ENCODE assay signal across 16 cellular contexts in the genomic region with DNA sequence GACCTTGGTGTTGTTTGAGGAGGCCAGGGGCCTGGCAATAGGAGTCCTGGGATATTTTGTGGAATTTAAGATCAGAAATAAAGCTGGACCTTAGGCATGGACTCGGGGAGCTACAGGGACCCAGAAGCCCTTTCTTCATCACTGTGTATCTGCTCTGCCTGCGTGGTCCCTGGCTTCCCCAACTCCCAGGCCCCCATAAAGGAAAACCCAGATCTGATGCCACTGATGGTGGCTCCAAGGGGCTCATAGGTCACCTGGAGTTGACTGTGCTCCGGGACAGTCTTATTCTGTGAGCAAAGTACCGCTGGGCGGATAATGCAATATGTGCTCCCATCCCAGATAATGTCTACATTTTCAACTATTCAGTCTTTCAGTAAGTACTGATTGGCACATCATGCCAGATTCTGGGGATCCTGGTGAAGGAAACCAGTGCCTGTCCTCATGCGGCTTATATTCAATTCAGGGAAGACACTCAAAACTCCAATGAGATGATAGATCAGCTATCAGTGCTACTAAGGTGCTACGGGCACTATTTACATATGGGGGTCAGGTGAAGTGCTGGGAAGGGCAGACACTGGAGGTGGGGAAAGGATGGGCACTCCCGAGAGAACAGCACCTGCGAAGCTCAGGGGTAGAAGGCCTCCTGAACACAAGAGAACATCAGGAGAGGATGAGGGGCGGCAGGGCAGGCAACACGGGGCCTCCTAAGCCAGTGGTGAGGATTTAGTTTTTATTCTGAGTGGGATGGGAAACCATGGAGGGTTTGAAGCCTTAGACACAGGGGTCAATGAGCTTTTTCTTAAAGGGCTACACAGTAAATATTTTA. TPM values are rescaled to one million over a fixed set of nuclear protein-coding genes. Genes with fewer than 3 reads are reported as not detected.
DNase-seq lines count a peak whose midpoint lies in the region; ATAC-seq and TF ChIP-seq lines count a peak whose summit lies in the region.
"Had no signal": no experiment of that assay in that cellular context is flagged by ENCODE, and none has a peak within 500 bp of the region (broad histone marks: within the 10 kb centered on the region; RNA-seq: fewer than 3 reads in every experiment).

No MANE protein-coding gene starts in this region.

- H2AFZ ChIP-seq in IMR-90 (replicated peaks; ENCODE audit: low read length, poor library complexity) = no peak overlapping the region

- no peak overlapping the region for H4K91ac ChIP-seq in IMR-90 (ENCODE audit: insufficient read depth, low read depth, low read length)

- no peak for TF ChIP-seq EP300 in stomach (IDR thresholded peaks at IDR 0.05)

- H3K9me3 ChIP-seq in IMR-90 (ENCODE audit: control insufficient read depth, insufficient read depth, low read length) = no peaks in the 10 kb centered on the region
- H3K9me3 ChIP-seq in stomach = no peaks in the 10 kb centered on the region

- H3K23ac ChIP-seq in IMR-90 (ENCODE audit: low read depth, low read length) = no peak overlapping the region

- H2AK9ac ChIP-seq in IMR-90 (replicated peaks; ENCODE audit: low read depth, low read length, poor library complexity) = no peak overlapping the region

- H2BK20ac ChIP-seq in IMR-90 (ENCODE audit: low read depth, low read length) = no peak overlapping the region

- H3K27ac Mint-ChIP-seq in activated T-helper 17 cell treated with anti-CD3 and anti-CD28 coated beads, Interleukin-2, amount 50 U/mL, for 72 hours = peak overlapping the region; percentile 26
- H3K27ac Mint-ChIP-seq: activated naive CD8-positive, alpha-beta T cell had no signal

- H3K56ac ChIP-seq in IMR-90 (ENCODE audit: extremely low read depth, insufficient read depth, low read length) = no peak overlapping the region

- no peak overlapping the region for H4K8ac ChIP-seq in IMR-90 (ENCODE audit: low read depth in 2 of 2, low read length in 2 of 2)

- H3K27me3 ChIP-seq in IMR-90 (ENCODE audit: control insufficient read depth, insufficient read depth, low read length) = no peaks in the 10 kb centered on the region
- no peaks in the 10 kb centered on the region for H3K27me3 ChIP-seq in layer of hippocampus (ENCODE audit: control insufficient read depth, insufficient read depth, low read length)
- H3K27me3 ChIP-seq in stomach = peaks cover 0 to 14% (median 7%) of the 10 kb centered on the region in 3 donors
- H3K27me3 ChIP-seq: foreskin keratinocyte had no signal

- H4K5ac ChIP-seq in IMR-90 (ENCODE audit: low read depth, low read length) = no peak overlapping the region

- no peak for TF ChIP-seq RAD21 in IMR-90 (IDR thresholded peaks at IDR 0.05; ENCODE audit: low read length)

- POLR2A ChIA-PET in IMR-90 (lab: Charles Lee; ENCODE audit: unreplicated experiment) (no interaction called here), HEK293T (lab: Yijun Ruan, JAX) (no interaction called here)

- no peak overlapping the region for H3K4me3 Mint-ChIP-seq in activated T-helper 17 cell treated with anti-CD3 and anti-CD28 coated beads, Interleukin-2, amount 50 U/mL, for 72 hours
- H3K4me3 Mint-ChIP-seq: activated naive CD8-positive, alpha-beta T cell had no signal

- no peaks in the 10 kb centered on the region for H3K27me3 Mint-ChIP-seq in activated T-helper 17 cell treated with anti-CD3 and anti-CD28 coated beads, Interleukin-2, amount 50 U/mL, for 72 hours
- H3K27me3 Mint-ChIP-seq: activated naive CD8-positive, alpha-beta T cell had no signal

- no peak overlapping the region for H2BK120ac ChIP-seq in IMR-90 (ENCODE audit: low read depth, low read length)

- H3K36me3 ChIP-seq in IMR-90 (ENCODE audit: control insufficient read depth, insufficient read depth, low read length) = peaks cover 14% of the 10 kb centered on the region
- H3K36me3 ChIP-seq in stomach = no peaks in the 10 kb centered on the region

- no peaks in the 10 kb centered on the region for H3K36me3 Mint-ChIP-seq in activated T-helper 17 cell treated with anti-CD3 and anti-CD28 coated beads, Interleukin-2, amount 50 U/mL, for 72 hours (ENCODE audit: low read depth)
- H3K36me3 Mint-ChIP-seq: activated naive CD8-positive, alpha-beta T cell had no signal

- H3K9me1 ChIP-seq in IMR-90 (ENCODE audit: insufficient read depth, low read length) = peaks cover 17% of the 10 kb centered on the region

- H2BK15ac ChIP-seq in IMR-90 (ENCODE audit: low read depth, low read length) = no peak overlapping the region

- H4K20me1 ChIP-seq in IMR-90 (ENCODE audit: insufficient read depth, low read length) = peaks cover 34% of the 10 kb centered on the region

- no peak for DNase-seq in IMR-90
- no peak for DNase-seq in stomach
- DNase-seq in NCI-H2081 (lab: John Stamatoyannopoulos, UW) = no peak
- DNase-seq in HEK293T (ENCODE audit: extremely low spot score) = no peak
- DNase-seq: activated CD4-positive, alpha-beta T cell treated with anti-CD3 and anti-CD28 coated beads, Interleukin-2, amount 50 U/mL, for 48 hours; COR-L47; stimulated activated CD4-positive, alpha-beta T cell treated with anti-CD3 and anti-CD28 coated beads, Interleukin-4, amount 100 ng/mL, for 24 hours had no signal

- H3K9ac ChIP-seq in IMR-90 (ENCODE audit: low read depth, low read length) = no peak overlapping the region

- H3K4me3 ChIP-seq in IMR-90 (ENCODE audit: insufficient read depth, low read depth, low read length) (no peak overlapping the region), stomach (no peak overlapping the region)
- H3K4me3 ChIP-seq: SK-N-MC had no signal

- BruUV-seq in IMR-90 (replicated peaks; lab: Mats Ljungman, UMichigan) = TSS peak; percentile 2

- TF ChIP-seq POLR2A in IMR-90 (IDR thresholded peaks at IDR 0.05; ENCODE audit: low read depth, low read length) = peak; percentile 7; the same call in 1 of the 2 replicates
- TF ChIP-seq POLR2A in stomach (IDR thresholded peaks at IDR 0.05) = no peak

- TF ChIP-seq CTCF in IMR-90 (conservative IDR thresholded peaks at IDR 0.05; ENCODE audit: low read depth, low read length) (no peak), stomach (IDR thresholded peaks at IDR 0.05) (no peak)

- H3K4me1 ChIP-seq in IMR-90 (ENCODE audit: control insufficient read depth, insufficient read depth, low read length) (peaks cover 12% of the 10 kb centered on the region), stomach (peaks cover 3 to 67% (median 45%) of the 10 kb centered on the region in 4 donors)

- H3K18ac ChIP-seq in IMR-90 (ENCODE audit: low read depth, low read length) = no peak overlapping the region

- intact Hi-C loops in IMR-90 (cut with micrococcal nuclease) = no loop called here
- intact Hi-C loops in stomach (cut with DNase I; ENCODE audit: low total_unique reads) = no loop called here

- WGBS in IMR-90 (ENCODE audit: extremely low coverage in 2 of 2, insufficient read length in 1 of 2), 2 experiments = 98% methylated on average over 6 of the region's 11 CpGs; no CpG with 5 or more reads in 1 of the 2 experiments
- 83 to 91% (median 85%) methylated on average over 11 of the region's 11 CpGs for WGBS in stomach, 5 donors

- dilution Hi-C loops in IMR-90 (cut with HindIII; ENCODE audit: low sequenced_read_pairs, unreplicated experiment) = no loop called here

- in situ Hi-C loops in IMR-90 (cut with MboI; ENCODE audit: low sequenced_read_pairs) = loop anchor here (25.0 kb wide), 1 partner anchor 448 kb away; the partner anchor contains the start of genes ALKBH2 and UNG

- no peak overlapping the region for H2AK5ac ChIP-seq in IMR-90 (ENCODE audit: low read depth, low read length)

- no peak for ATAC-seq in IMR-90 (ENCODE audit: low read depth)
- no peak for ATAC-seq in activated T-helper 17 cell treated with anti-CD3 and anti-CD28 coated beads, Interleukin-2, amount 50 U/mL, for 72 hours (replicated peaks)
- no peak for ATAC-seq in HG03135 (IDR thresholded peaks at IDR 0.05; ENCODE audit: unreplicated experiment)
- no peak for ATAC-seq in GM21825 (IDR thresholded peaks at IDR 0.05; ENCODE audit: unreplicated experiment)

- H3K27ac ChIP-seq in IMR-90 (ENCODE audit: insufficient read depth, low read length) (no peak overlapping the region), layer of hippocampus (ENCODE audit: low read depth, low read length) (peak overlapping the region; percentile 88), stomach (peak overlapping the region in 3 of 5 donors; percentile 32 to 57 (median 40))
- H3K27ac ChIP-seq: foreskin keratinocyte, SK-N-MC had no signal

- no peak overlapping the region for H3K4me2 ChIP-seq in IMR-90 (ENCODE audit: low read depth, low read length)

- no peak overlapping the region for H3K4ac ChIP-seq in IMR-90 (ENCODE audit: low read depth, low read length)

- no peak overlapping the region for H3K14ac ChIP-seq in IMR-90 (replicated peaks; ENCODE audit: low read depth, low read length)

- CTCF ChIA-PET in IMR-90 (lab: Yijun Ruan, JAX) (no interaction called here), HEK293T (lab: Yijun Ruan, JAX) (no interaction called here)

- H3K79me1 ChIP-seq in IMR-90 (ENCODE audit: low read depth in 1 of 2, low read length in 2 of 2) = peaks cover 10 to 44% of the 10 kb centered on the region in 2 experiments

- no peaks in the 10 kb centered on the region for H3K9me3 Mint-ChIP-seq in activated T-helper 17 cell treated with anti-CD3 and anti-CD28 coated beads, Interleukin-2, amount 50 U/mL, for 72 hours

- peaks cover 27% of the 10 kb centered on the region for H3K4me1 Mint-ChIP-seq in activated T-helper 17 cell treated with anti-CD3 and anti-CD28 coated beads, Interleukin-2, amount 50 U/mL, for 72 hours

- H2BK5ac ChIP-seq in IMR-90 (ENCODE audit: low read depth, low read length, poor library complexity, severe bottlenecking) = no peak overlapping the region

TF ChIP-seq in IMR-90, 13 proteins besides CTCF, POLR2A, EP300 and RAD21 (continues in another document):
- TF ChIP-seq MAZ (IDR thresholded peaks at IDR 0.05; ENCODE audit: borderline replicate concordance, low read depth, low read length) (no peak), RCOR1 (IDR thresholded peaks at IDR 0.05; ENCODE audit: insufficient replicate concordance, low read length) (no peak)

TF ChIP-seq in HEK293T, 16 proteins besides CTCF, POLR2A, EP300 and RAD21 (continues in another document):
- TF ChIP-seq TARDBP (IDR thresholded peaks at IDR 0.05) = no peak
- TF ChIP-seq ARNT (IDR thresholded peaks at IDR 0.05) = no peak
- TF ChIP-seq L3MBTL2 (conservative IDR thresholded peaks at IDR 0.05) = no peak

RNA-seq across cellular contexts. Expression of gene SELPLG, which starts 5.5 kb away (rescaled TPM):
- 2.8 and 3.2 TPM in 2 replicates for total RNA-seq in IMR-90 (2012; rRNA removed)
- polyA plus RNA-seq in IMR-90 (2012; rRNA removed) = 10.8 and 13.9 TPM in 2 replicates
- polyA plus RNA-seq in IMR-90 (2012; cell fraction: cytosol; rRNA removed) = 7.9 and 13.9 TPM in 2 replicates
- polyA plus RNA-seq in IMR-90 (2012; cell fraction: nucleus; rRNA removed; ENCODE audit: low replicate concordance) = 29.8 and 69.7 TPM in 2 replicates
- 10 to 100 TPM; 79.7 to 89.1 TPM for total RNA-seq in activated T-helper 17 cell treated with anti-CD3 and anti-CD28 coated beads, Interleukin-2, amount 50 U/mL, for 72 hours
- total RNA-seq in stomach = 1 to 10 TPM; 1.2 to 6.1 (median 2.4) TPM
- 1 to 10 TPM; 1.7 to 4.1 (median 3.5) TPM for polyA plus RNA-seq in stomach
- total RNA-seq: progenitor cell of endocrine pancreas had no signal

RNA-seq across cellular contexts. Expression of gene TMEM119, which starts 41.3 kb away (rescaled TPM):
- 6.7 and 8.1 TPM in 2 replicates for total RNA-seq in IMR-90 (2012; rRNA removed)
- 8.4 and 9.2 TPM in 2 replicates for polyA plus RNA-seq in IMR-90 (2012; rRNA removed)
- polyA plus RNA-seq in IMR-90 (2012; cell fraction: cytosol; rRNA removed) = 9.3 and 21.4 TPM in 2 replicates
- 4.5 and 5.0 TPM in 2 replicates for polyA plus RNA-seq in IMR-90 (2012; cell fraction: nucleus; rRNA removed; ENCODE audit: low replicate concordance)
- under 1 TPM; 0.24 to 0.71 TPM for total RNA-seq in activated T-helper 17 cell treated with anti-CD3 and anti-CD28 coated beads, Interleukin-2, amount 50 U/mL, for 72 hours
- 10 to 100 TPM in 2 of 5 donors, under 1 TPM in 2, not detected in 1; 0.45 to 16.2 (median 6.0) TPM for total RNA-seq in stomach
- polyA plus RNA-seq in stomach = 10 to 100 TPM in 2 of 3 donors, 1 to 10 TPM in 1; 1.3 to 17.1 (median 14.8) TPM
- total RNA-seq: dermis microvascular lymphatic vessel endothelial cell, foreskin keratinocyte, progenitor cell of endocrine pancreas had no signal

Comparison
In these comparisons a context has a peak if more than half of its experiments do, and no peak if none do; other contexts are left out.
1. RNA of gene SELPLG, which starts 5.5 kb away (total RNA-seq): 79.7 to 89.1 TPM in activated T-helper 17 cell treated with anti-CD3 and anti-CD28 coated beads, Interleukin-2, amount 50 U/mL, for 72 hours; 2.8 to 3.2 TPM in IMR-90 and 1.2 to 6.1 TPM in stomach; every median in the first group is over 10 times any median in the second.